Comparison of ENCODE assay signal across 22 cellular contexts in genomic region chrX:4841216-4841745, GRCh38.
DNase-seq lines count a peak whose midpoint lies in the region; ATAC-seq and TF ChIP-seq lines count a peak whose summit lies in the region.
"Had no signal": no experiment of that assay in that cellular context is flagged by ENCODE, and none has a peak within 500 bp of the region (broad histone marks: within the 10 kb centered on the region; RNA-seq: fewer than 3 reads in every experiment).

No MANE protein-coding gene starts in this region.

- peaks cover 12% of the 10 kb centered on the region for H3K4me1 Mint-ChIP-seq in Calu3 (ENCODE audit: low read depth, unreplicated experiment)
- H3K4me1 Mint-ChIP-seq in activated CD8-positive, alpha-beta memory T cell treated with anti-CD3 and anti-CD28 coated beads, Interleukin-2, amount 10 ng/mL, durations not matched to agents 7 days and 5 days, result no peaks in the 10 kb centered on the region

- no peaks in the 10 kb centered on the region for H3K79me1 ChIP-seq in mesenchymal stem cell (replicated peaks; ENCODE audit: low read length, poor library complexity, severe bottlenecking)

- H3K27me3 Mint-ChIP-seq in Calu3 (ENCODE audit: unreplicated experiment), result no peaks in the 10 kb centered on the region
- no peaks in the 10 kb centered on the region for H3K27me3 Mint-ChIP-seq in activated CD8-positive, alpha-beta memory T cell treated with anti-CD3 and anti-CD28 coated beads, Interleukin-2, amount 10 ng/mL, durations not matched to agents 7 days and 5 days
- H3K27me3 Mint-ChIP-seq: CD4-positive, alpha-beta T cell had no signal

- H3K9ac ChIP-seq in PC-3 (ENCODE audit: low read length) (no peak overlapping the region), mesenchymal stem cell (ENCODE audit: low read length) (no peak overlapping the region)
- H3K9ac ChIP-seq: BLaER1 treated with 17β-estradiol and CSF1 and Interleukin-3, amounts not matched to agents 10 nM and 100 nM had no signal

- no peak overlapping the region for H2AK5ac ChIP-seq in mesenchymal stem cell (ENCODE audit: low read length, severe bottlenecking)

- ATAC-seq in PC-3, result no peak
- no peak for ATAC-seq in HG02884 (IDR thresholded peaks at IDR 0.05; ENCODE audit: unreplicated experiment)
- no peak for ATAC-seq in activated CD8-positive, alpha-beta memory T cell treated with anti-CD3 and anti-CD28 coated beads, Interleukin-2, amount 10 ng/mL, durations not matched to agents 7 days and 5 days

- no CpG with 5 or more reads among the region's 2 CpGs for WGBS in mesenchymal stem cell

- H2BK120ac ChIP-seq in mesenchymal stem cell (ENCODE audit: low read depth, low read length), result no peak overlapping the region

- BruUV-seq in Calu3 (replicated peaks; lab: Mats Ljungman, UMichigan) (no TSS peak), PC-3 (replicated peaks; lab: Mats Ljungman, UMichigan) (no TSS peak)

- H2AFZ ChIP-seq in PC-3 (ENCODE audit: low read length) (no peak overlapping the region), mesenchymal stem cell (ENCODE audit: low read depth, low read length) (no peak overlapping the region)
- H2AFZ ChIP-seq: PC-9 had no signal

- no peaks in the 10 kb centered on the region for H4K20me1 ChIP-seq in PC-3 (ENCODE audit: low read length)
- H4K20me1 ChIP-seq: BLaER1 treated with 17β-estradiol and CSF1 and Interleukin-3, amounts not matched to agents 10 nM and 100 nM had no signal

- no peaks in the 10 kb centered on the region for H3K9me3 Mint-ChIP-seq in Calu3 (ENCODE audit: low read depth, unreplicated experiment)
- peaks cover 2% of the 10 kb centered on the region for H3K9me3 Mint-ChIP-seq in activated CD8-positive, alpha-beta memory T cell treated with anti-CD3 and anti-CD28 coated beads, Interleukin-2, amount 10 ng/mL, durations not matched to agents 7 days and 5 days (ENCODE audit: low read depth)
- H3K9me3 Mint-ChIP-seq: CD4-positive, alpha-beta T cell had no signal

- no peaks in the 10 kb centered on the region for H3K9me3 ChIP-seq in PC-3 (ENCODE audit: low read length)
- H3K9me3 ChIP-seq in mesenchymal stem cell (ENCODE audit: control insufficient read depth, low read length), result peaks cover 14% of the 10 kb centered on the region
- no peaks in the 10 kb centered on the region for H3K9me3 ChIP-seq in BE2C

- H4K91ac ChIP-seq in mesenchymal stem cell (ENCODE audit: low read length), result no peak overlapping the region

- H3K27me3 ChIP-seq in PC-3 (ENCODE audit: low read length) (no peaks in the 10 kb centered on the region), mesenchymal stem cell (ENCODE audit: control insufficient read depth in 1 of 2, insufficient read depth in 1 of 2, low read length in 2 of 2) (no peaks in the 10 kb centered on the region), BE2C (no peaks in the 10 kb centered on the region)
- H3K27me3 ChIP-seq: BLaER1 treated with 17β-estradiol and CSF1 and Interleukin-3, amounts not matched to agents 10 nM and 100 nM had no signal

- CTCF ChIA-PET in Calu3 (lab: Charles Lee) (no interaction called here), PC-3 (lab: Charles Lee) (no interaction called here)
- CTCF ChIA-PET in activated CD8-positive, alpha-beta memory T cell treated with anti-CD3 and anti-CD28 coated beads, Interleukin-2, amount 10 ng/mL, durations not matched to agents 7 days and 5 days (lab: Charles Lee), result no interaction called here

- H3K4me3 Mint-ChIP-seq in Calu3 (ENCODE audit: low read depth, unreplicated experiment), result no peak overlapping the region
- no peak overlapping the region for H3K4me3 Mint-ChIP-seq in activated CD8-positive, alpha-beta memory T cell treated with anti-CD3 and anti-CD28 coated beads, Interleukin-2, amount 10 ng/mL, durations not matched to agents 7 days and 5 days
- H3K4me3 Mint-ChIP-seq: CD4-positive, alpha-beta T cell had no signal

- H3K4ac ChIP-seq in mesenchymal stem cell (ENCODE audit: low read depth in 1 of 2, low read length in 2 of 2), result no peak overlapping the region

- H2BK5ac ChIP-seq in mesenchymal stem cell (ENCODE audit: low read depth, low read length, poor library complexity, severe bottlenecking), result no peak overlapping the region

- H3K79me2 ChIP-seq in PC-3 (ENCODE audit: low read length), result no peaks in the 10 kb centered on the region

- H3K4me3 ChIP-seq in PC-3 (ENCODE audit: low read length) (no peak overlapping the region), epithelial cell of esophagus (ENCODE audit: low read length) (no peak overlapping the region), mesenchymal stem cell (ENCODE audit: insufficient read depth in 1 of 2, low read depth in 1 of 2, low read length in 2 of 2) (no peak overlapping the region), BE2C (ENCODE audit: low read depth, low read length) (no peak overlapping the region)
- H3K4me3 ChIP-seq: BLaER1 treated with 17β-estradiol and CSF1 and Interleukin-3, amounts not matched to agents 10 nM and 100 nM; PC-9 had no signal

- H3K4me2 ChIP-seq in PC-3 (ENCODE audit: low read length), result no peak overlapping the region
- H3K4me2 ChIP-seq in mesenchymal stem cell (ENCODE audit: low read length, poor library complexity, severe bottlenecking), result no peak overlapping the region
- H3K4me2 ChIP-seq: BLaER1 treated with 17β-estradiol and CSF1 and Interleukin-3, amounts not matched to agents 10 nM and 100 nM; PC-9 had no signal

- no peak overlapping the region for H4K8ac ChIP-seq in mesenchymal stem cell (ENCODE audit: low read length)

- H3K27ac Mint-ChIP-seq in Calu3 (ENCODE audit: unreplicated experiment), result no peak overlapping the region
- no peak overlapping the region for H3K27ac Mint-ChIP-seq in activated CD8-positive, alpha-beta memory T cell treated with anti-CD3 and anti-CD28 coated beads, Interleukin-2, amount 10 ng/mL, durations not matched to agents 7 days and 5 days
- H3K27ac Mint-ChIP-seq: CD4-positive, alpha-beta T cell had no signal

- H3K36me3 ChIP-seq in PC-3 (ENCODE audit: low read depth, low read length) (no peaks in the 10 kb centered on the region), mesenchymal stem cell (ENCODE audit: control insufficient read depth in 1 of 2, insufficient read depth in 2 of 2, low read depth in 1 of 2, low read length in 2 of 2) (no peaks in the 10 kb centered on the region), BE2C (no peaks in the 10 kb centered on the region)
- H3K36me3 ChIP-seq: BLaER1 treated with 17β-estradiol and CSF1 and Interleukin-3, amounts not matched to agents 10 nM and 100 nM had no signal

- H3K27ac ChIP-seq in PC-3 (ENCODE audit: low read length), result no peak overlapping the region
- H3K27ac ChIP-seq in mesenchymal stem cell (ENCODE audit: low read length, poor library complexity, severe bottlenecking), result no peak overlapping the region
- H3K27ac ChIP-seq: BLaER1 treated with 17β-estradiol and CSF1 and Interleukin-3, amounts not matched to agents 10 nM and 100 nM; PC-9 had no signal

- no peaks in the 10 kb centered on the region for H3K9me2 ChIP-seq in PC-3 (replicated peaks; ENCODE audit: low read length)

- intact Hi-C loops in Calu3 (cut with micrococcal nuclease; ENCODE audit: unreplicated experiment) (loop anchor here (5.0 kb wide), 1 partner anchor 174 kb away; no protein-coding TSS in a partner anchor), PC-3 (cut with micrococcal nuclease) (loop anchor here (10.0 kb wide), 1 partner anchor 166 kb away; no protein-coding TSS in a partner anchor)

- peaks cover 18% of the 10 kb centered on the region for H3K4me1 ChIP-seq in PC-3 (ENCODE audit: insufficient read depth, low read length)
- H3K4me1 ChIP-seq in mesenchymal stem cell (ENCODE audit: control insufficient read depth, insufficient read depth, low read depth, low read length), result no peaks in the 10 kb centered on the region
- H3K4me1 ChIP-seq in BE2C, result no peaks in the 10 kb centered on the region
- H3K4me1 ChIP-seq: BLaER1 treated with 17β-estradiol and CSF1 and Interleukin-3, amounts not matched to agents 10 nM and 100 nM had no signal

- H3K23ac ChIP-seq in mesenchymal stem cell (ENCODE audit: low read length in 2 of 2), result no peak overlapping the region

- H3F3A ChIP-seq in PC-3 (ENCODE audit: low read length, unreplicated experiment), result no peaks in the 10 kb centered on the region

- no peak for TF ChIP-seq CTCF in Calu3 (IDR thresholded peaks at IDR 0.05; ENCODE audit: unreplicated experiment)
- TF ChIP-seq CTCF in PC-3 (conservative IDR thresholded peaks at IDR 0.05; ENCODE audit: low read depth, low read length), result no peak
- TF ChIP-seq CTCF in epithelial cell of esophagus (IDR thresholded peaks at IDR 0.05; ENCODE audit: insufficient read depth, low read depth, low read length, missing control alignments), result no peak
- TF ChIP-seq CTCF in BE2C (IDR thresholded peaks at IDR 0.05; ENCODE audit: low read depth, low read length), result no peak

- no peak overlapping the region for H2BK12ac ChIP-seq in mesenchymal stem cell (ENCODE audit: low read length in 2 of 2)

- H3K14ac ChIP-seq in mesenchymal stem cell (ENCODE audit: low read length in 2 of 2), result no peak overlapping the region

- peaks cover 6% of the 10 kb centered on the region for H3K36me3 Mint-ChIP-seq in Calu3 (ENCODE audit: insufficient read depth, unreplicated experiment)
- no peaks in the 10 kb centered on the region for H3K36me3 Mint-ChIP-seq in activated CD8-positive, alpha-beta memory T cell treated with anti-CD3 and anti-CD28 coated beads, Interleukin-2, amount 10 ng/mL, durations not matched to agents 7 days and 5 days

- H3K18ac ChIP-seq in mesenchymal stem cell (ENCODE audit: low read depth in 1 of 2, low read length in 2 of 2), result no peak overlapping the region

- POLR2A ChIA-PET in PC-3 (lab: Charles Lee; ENCODE audit: unreplicated experiment), result no interaction called here

- DNase-seq in Calu3 (peak; percentile 0), PC-3 (peak; percentile 45), epithelial cell of esophagus (ENCODE audit: low read depth) (peak; percentile 16), mesenchymal stem cell (peak; percentile 0), HuH-7.5 (ENCODE audit: low spot score) (no peak), BE2C (no peak)
- DNase-seq in activated CD8-positive, alpha-beta memory T cell treated with anti-CD3 and anti-CD28 coated beads, Interleukin-2, amount 10 ng/mL, durations not matched to agents 7 days and 5 days, result no peak
- DNase-seq: CD4-positive, alpha-beta T cell; DMS53; GOT3; HCEC 1CT; NCI-H1092 treated with DMSO at 0.1 percent for 48 hours; NCI-H1436; NCI-H187 treated with DMSO at 0.1 percent for 48 hours; NCI-H2107; NCI-H524; NCI-H748 treated with DMSO at 0.1 percent for 48 hours; Right ventricle myocardium superior; RPMI8226 had no signal

- no peak overlapping the region for H2BK15ac ChIP-seq in mesenchymal stem cell (ENCODE audit: low read depth, poor library complexity, severe bottlenecking)

Comparison
In these comparisons a context has a peak if more than half of its experiments do, and no peak if none do; other contexts are left out.
1. DNase-seq: peak in Calu3 (single experiment), PC-3 (single experiment), epithelial cell of esophagus (single experiment) and mesenchymal stem cell (single experiment); none in activated CD8-positive, alpha-beta memory T cell treated with anti-CD3 and anti-CD28 coated beads, Interleukin-2, amount 10 ng/mL, durations not matched to agents 7 days and 5 days (single experiment), HuH-7.5 (single experiment) and BE2C (single experiment).